ENCODE assay signal across 1 cellular context in genomic region chr14:52119030-52119429, GRCh38.
TF ChIP-seq lines count a peak whose summit lies in the region.

No MANE protein-coding gene starts in this region.

TF ChIP-seq in HepG2, 621 proteins besides CTCF, POLR2A, EP300 and RAD21 (continued from another document and continues in another):
- TF ChIP-seq TERF1 (CRISPR knock-in tag; IDR thresholded peaks at IDR 0.05) (no peak), RBM22 (optimal IDR thresholded peaks at IDR 0.05; ENCODE audit: low read length) (no peak), NCOA2 (CRISPR knock-in tag; IDR thresholded peaks at IDR 0.05) (0 out of 2 replicates have a peak, but pooled peaks have one; percentile 46), ZNF232 (CRISPR knock-in tag; IDR thresholded peaks at IDR 0.05; ENCODE audit: borderline replicate concordance) (no peak), ZNF674 (CRISPR knock-in tag; IDR thresholded peaks at IDR 0.05; ENCODE audit: low read depth) (no peak), GPN1 (CRISPR knock-in tag; IDR thresholded peaks at IDR 0.05; ENCODE audit: borderline replicate concordance) (no peak), MXI1 (IDR thresholded peaks at IDR 0.05; ENCODE audit: borderline replicate concordance, low read depth, low read length) (no peak), GATA4 (IDR thresholded peaks at IDR 0.05; ENCODE audit: borderline replicate concordance, low read depth) (no peak), ZNF530 (CRISPR knock-in tag; IDR thresholded peaks at IDR 0.05; ENCODE audit: low read depth) (no peak), PHF8 (CRISPR knock-in tag; IDR thresholded peaks at IDR 0.05) (no peak), ETV5 (CRISPR knock-in tag; IDR thresholded peaks at IDR 0.05; ENCODE audit: borderline replicate concordance) (no peak), ZNF281 (CRISPR knock-in tag; IDR thresholded peaks at IDR 0.05; ENCODE audit: borderline replicate concordance) (peak; percentile 88; the same call in 1 of the 2 replicates), SP5 (CRISPR knock-in tag; IDR thresholded peaks at IDR 0.05; ENCODE audit: borderline replicate concordance, low read depth) (peak; percentile 46; the same call in 1 of the 2 replicates), ZGPAT (CRISPR knock-in tag; IDR thresholded peaks at IDR 0.05) (no peak), CSRNP2 (CRISPR knock-in tag; conservative IDR thresholded peaks at IDR 0.05; ENCODE audit: low read depth) (no peak), ZNF550 (CRISPR knock-in tag; IDR thresholded peaks at IDR 0.05; ENCODE audit: borderline replicate concordance) (no peak), ZNF501 (CRISPR knock-in tag; IDR thresholded peaks at IDR 0.05) (no peak), TIGD3 (CRISPR knock-in tag; IDR thresholded peaks at IDR 0.05; ENCODE audit: borderline replicate concordance) (no peak), KDM3A (CRISPR knock-in tag; IDR thresholded peaks at IDR 0.05; ENCODE audit: low read depth) (no peak), MTA3 (CRISPR knock-in tag; IDR thresholded peaks at IDR 0.05) (no peak), CSRNP1 (CRISPR knock-in tag; IDR thresholded peaks at IDR 0.05) (no peak), IRX3 (CRISPR knock-in tag; IDR thresholded peaks at IDR 0.05; ENCODE audit: borderline replicate concordance, low read depth) (no peak), ZNF670 (CRISPR knock-in tag; IDR thresholded peaks at IDR 0.05; ENCODE audit: borderline replicate concordance) (no peak), ZNF792 (CRISPR knock-in tag; IDR thresholded peaks at IDR 0.05) (no peak), ZSCAN5A (CRISPR knock-in tag; IDR thresholded peaks at IDR 0.05; ENCODE audit: borderline replicate concordance) (no peak), ZNF329 (CRISPR knock-in tag; IDR thresholded peaks at IDR 0.05; ENCODE audit: low read depth) (no peak), MTF1 (CRISPR knock-in tag; IDR thresholded peaks at IDR 0.05) (no peak), GATAD2A (CRISPR knock-in tag; IDR thresholded peaks at IDR 0.05) (0 out of 2 replicates have a peak, but pooled peaks have one; percentile 35), TOE1 (CRISPR knock-in tag; IDR thresholded peaks at IDR 0.05) (no peak), ATF2 (CRISPR knock-in tag; IDR thresholded peaks at IDR 0.05) (peak; percentile 71; the same call in 1 of the 2 replicates), ZNF780A (CRISPR knock-in tag; IDR thresholded peaks at IDR 0.05) (no peak), ZNF784 (CRISPR knock-in tag; IDR thresholded peaks at IDR 0.05; ENCODE audit: borderline replicate concordance) (no peak), ZNF543 (CRISPR knock-in tag; IDR thresholded peaks at IDR 0.05) (no peak), ZNF724P (CRISPR knock-in tag; IDR thresholded peaks at IDR 0.05; ENCODE audit: borderline replicate concordance) (no peak), TCF12 (IDR thresholded peaks at IDR 0.05) (no peak), TCF12 (CRISPR knock-in tag; IDR thresholded peaks at IDR 0.05) (no peak), TMF1 (CRISPR knock-in tag; IDR thresholded peaks at IDR 0.05; ENCODE audit: low read depth) (no peak), SRSF9 (IDR thresholded peaks at IDR 0.05; ENCODE audit: borderline replicate concordance, insufficient read depth, low read depth, low read length, poor library complexity, severe bottlenecking) (no peak), KLF16 (CRISPR knock-in tag; IDR thresholded peaks at IDR 0.05) (no peak), ZNF292 (CRISPR knock-in tag; IDR thresholded peaks at IDR 0.05; ENCODE audit: borderline replicate concordance, low read depth) (no peak)
